15 cellular contexts compared by ENCODE assay signal in the genomic region with DNA sequence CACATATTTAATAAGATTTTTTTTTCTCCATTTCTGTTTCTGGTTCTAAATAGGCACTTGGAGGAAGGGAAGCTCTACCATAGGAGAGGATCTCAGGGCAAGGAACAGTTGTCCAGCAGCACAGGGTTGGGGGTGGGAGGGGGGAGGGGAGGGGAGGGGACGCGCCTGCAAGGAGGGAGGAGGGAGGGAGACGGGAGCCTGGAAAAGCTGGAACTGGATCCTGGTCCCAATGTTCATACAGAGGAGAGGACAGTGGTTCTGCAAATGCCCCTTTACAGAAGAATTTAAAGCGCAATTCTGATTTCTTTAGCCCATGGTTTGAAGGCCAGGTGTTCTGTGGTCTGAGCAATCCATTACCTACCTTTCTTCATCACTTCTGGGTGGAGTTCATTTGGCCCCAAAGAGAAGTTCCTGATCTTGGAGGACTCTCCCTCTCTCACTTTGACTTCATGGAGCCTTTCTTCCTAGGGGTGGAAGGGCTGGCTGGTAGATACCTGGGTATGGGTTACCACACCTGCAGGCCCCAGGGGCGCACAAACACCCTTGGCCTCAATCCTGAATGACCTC.
A peak's percentile ranks its signal among the peaks of the same experiment; 100 is the strongest.
DNase-seq lines count a peak whose midpoint lies in the region; ATAC-seq and TF ChIP-seq lines count a peak whose summit lies in the region.
"Had no signal": no experiment of that assay in that cellular context is flagged by ENCODE, and none has a peak within 500 bp of the region (broad histone marks: within the 10 kb centered on the region; RNA-seq: fewer than 3 reads in every experiment).

No MANE protein-coding gene starts in this region.

- H3F3A ChIP-seq in SK-N-SH (replicated peaks; ENCODE audit: insufficient read depth) = peaks cover 18% of the 10 kb centered on the region

- H4K20me1 ChIP-seq in SK-N-SH (ENCODE audit: insufficient read depth) = no peaks in the 10 kb centered on the region

- TF ChIP-seq CTCF in SK-N-SH (IDR thresholded peaks at IDR 0.05) (no peak), mucosa of descending colon (IDR thresholded peaks at IDR 0.05) (no peak)

- DNase-seq in NCI-H446 (lab: John Stamatoyannopoulos, UW) (peak; percentile 16 to 59), NCI-H446 treated with DMSO at 0.1 percent for 48 hours (lab: John Stamatoyannopoulos, UW) (no peak), SK-N-SH (peak; percentile 58), head of caudate nucleus (peak in 31 of 42 donors; percentile 17 to 83 (median 45)), substantia nigra (lab: John Stamatoyannopoulos, UW) (peak in 13 of 49 donors; percentile 6 to 39 (median 14)), mucosa of descending colon (no peak), DMS153 (lab: John Stamatoyannopoulos, UW) (no peak), putamen (ENCODE audit: low spot score) (no peak)
- DNase-seq: activated naive CD4-positive, alpha-beta T cell treated with anti-CD3 and anti-CD28 coated beads, Interleukin-2, amount 50 U/mL, for 16 hours; Caco-2; central memory CD4-positive, alpha-beta T cell; NCI-H1930; Peyer's patch; thyroid gland had no signal

- H3K4me3 ChIP-seq in SK-N-SH (ENCODE audit: low read depth in 2 of 2, low read length in 1 of 2) = no peak overlapping the region
- H3K4me3 ChIP-seq in mucosa of descending colon = no peak overlapping the region
- H3K4me3 ChIP-seq: Peyer's patch, thyroid gland had no signal

- H3K4me2 ChIP-seq in SK-N-SH = peak overlapping the region; percentile 80

- intact Hi-C loops in head of caudate nucleus (cut with DNase I) (no loop called here), mucosa of descending colon (cut with DNase I, micrococcal nuclease) (no loop called here)

- CTCF ChIA-PET in SK-N-SH (lab: Yijun Ruan, JAX) = interaction anchor here (0.9 to 1.5 kb wide), 6 partner anchors 24 to 677 kb away, joined by 3 to 7 read pairs (median 3); a partner anchor contains a TSS

- no peaks in the 10 kb centered on the region for H3K79me2 ChIP-seq in SK-N-SH (ENCODE audit: insufficient read depth)
- H3K79me2 ChIP-seq: parathyroid adenoma had no signal

- H3K27ac ChIP-seq in SK-N-SH (ENCODE audit: low read depth in 2 of 2, low read length in 1 of 2) (peak overlapping the region; percentile 96 to 97), substantia nigra (ENCODE audit: low read depth, low read length, poor library complexity, severe bottlenecking) (peak overlapping the region; percentile 24)
- H3K27ac ChIP-seq: parathyroid adenoma, Peyer's patch, thyroid gland had no signal

- POLR2A ChIA-PET in SK-N-SH (lab: Yijun Ruan, JAX) = no interaction called here

- TF ChIP-seq RAD21 in SK-N-SH (IDR thresholded peaks at IDR 0.05; ENCODE audit: low read length) = no peak

- H2AFZ ChIP-seq in SK-N-SH (ENCODE audit: low read depth) = no peak overlapping the region
- H2AFZ ChIP-seq: parathyroid adenoma had no signal

- no peaks in the 10 kb centered on the region for H3K36me3 ChIP-seq in SK-N-SH (replicated peaks in 1 of 2; ENCODE audit: control insufficient read depth in 1 of 2, insufficient read depth in 2 of 2, low read length in 1 of 2)
- no peaks in the 10 kb centered on the region for H3K36me3 ChIP-seq in mucosa of descending colon (ENCODE audit: low read depth)
- H3K36me3 ChIP-seq: Peyer's patch, thyroid gland had no signal

- TF ChIP-seq EP300 in SK-N-SH (IDR thresholded peaks at IDR 0.05; ENCODE audit: borderline replicate concordance in 1 of 2, low read depth in 1 of 2, low read length in 1 of 2) = no peak

- H3K9me2 ChIP-seq in SK-N-SH = no peaks in the 10 kb centered on the region

- H3K4me1 ChIP-seq in SK-N-SH (ENCODE audit: control insufficient read depth in 1 of 2, insufficient read depth in 2 of 2, low read depth in 1 of 2, low read length in 1 of 2) (peaks cover 36 to 58% of the 10 kb centered on the region in 2 experiments), mucosa of descending colon (ENCODE audit: low read depth) (no peaks in the 10 kb centered on the region)
- H3K4me1 ChIP-seq: Caco-2, parathyroid adenoma had no signal

- no peaks in the 10 kb centered on the region for H3K9me3 ChIP-seq in SK-N-SH
- H3K9me3 ChIP-seq in mucosa of descending colon = no peaks in the 10 kb centered on the region
- H3K9me3 ChIP-seq: Caco-2, Peyer's patch, thyroid gland had no signal

- H3K27me3 ChIP-seq in SK-N-SH (ENCODE audit: insufficient read depth) = no peaks in the 10 kb centered on the region
- H3K27me3 ChIP-seq: Peyer's patch, thyroid gland had no signal

- no peak for ATAC-seq in mucosa of descending colon

- 36% methylated on average over 5 of the region's 5 CpGs for WGBS in SK-N-SH (ENCODE audit: low lambda C conversion rate)

- peak overlapping the region; percentile 68 for H3K9ac ChIP-seq in SK-N-SH
- H3K9ac ChIP-seq: parathyroid adenoma had no signal

TF ChIP-seq in SK-N-SH, 30 proteins besides CTCF, POLR2A, EP300 and RAD21:
- TF ChIP-seq GATA2 (CRISPR knock-in tag; IDR thresholded peaks at IDR 0.05) (no peak), GABPA (IDR thresholded peaks at IDR 0.05; ENCODE audit: low read depth) (no peak), NFIC (IDR thresholded peaks at IDR 0.05; ENCODE audit: borderline replicate concordance) (no peak), MEF2A (IDR thresholded peaks at IDR 0.05; ENCODE audit: borderline replicate concordance, low read depth) (no peak)
- TF ChIP-seq, protein P1, sequence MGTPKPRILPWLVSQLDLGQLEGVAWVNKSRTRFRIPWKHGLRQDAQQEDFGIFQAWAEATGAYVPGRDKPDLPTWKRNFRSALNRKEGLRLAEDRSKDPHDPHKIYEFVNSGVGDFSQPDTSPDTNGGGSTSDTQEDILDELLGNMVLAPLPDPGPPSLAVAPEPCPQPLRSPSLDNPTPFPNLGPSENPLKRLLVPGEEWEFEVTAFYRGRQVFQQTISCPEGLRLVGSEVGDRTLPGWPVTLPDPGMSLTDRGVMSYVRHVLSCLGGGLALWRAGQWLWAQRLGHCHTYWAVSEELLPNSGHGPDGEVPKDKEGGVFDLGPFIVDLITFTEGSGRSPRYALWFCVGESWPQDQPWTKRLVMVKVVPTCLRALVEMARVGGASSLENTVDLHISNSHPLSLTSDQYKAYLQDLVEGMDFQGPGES (IDR thresholded peaks at IDR 0.05; ENCODE audit: low read depth, low read length) = no peak

Comparison
In these comparisons a context has a peak if more than half of its experiments do, and no peak if none do; other contexts are left out.
1. DNase-seq: peak in NCI-H446 (2 of 2), SK-N-SH (single experiment) and head of caudate nucleus (31 of 42); none in NCI-H446 treated with DMSO at 0.1 percent for 48 hours (single experiment), mucosa of descending colon (0 of 3), DMS153 (single experiment) and putamen (single experiment).